32 cellular contexts compared by ENCODE assay signal in genomic region chr14:61319706-61320105, GRCh38. TPM values are rescaled to one million over a fixed set of nuclear protein-coding genes. Genes with fewer than 3 reads are reported as not detected.
"Had no signal": no experiment of that assay in that cellular context is flagged by ENCODE, and none has a peak within 500 bp of the region (broad histone marks: within the 10 kb centered on the region; RNA-seq: fewer than 3 reads in every experiment).

No MANE protein-coding gene starts in this region.

- H3K9me3 ChIP-seq: ascending aorta, breast epithelium, colonic mucosa had no signal

- H3K27me3 ChIP-seq: ascending aorta, breast epithelium, cardiac muscle cell had no signal

- H3K27ac ChIP-seq: ascending aorta, cardiac muscle cell, colonic mucosa, epithelial cell of prostate, WERI-Rb-1 had no signal

- H3K9me3 Mint-ChIP-seq: activated B cell treated with CpG ODN at 0.5 μM for 24 hours; activated naive CD4-positive, alpha-beta T cell treated with anti-CD3 and anti-CD28 coated beads, Interleukin-2, amount 10 ng/mL, durations not matched to agents 7 days and 5 days had no signal

- H3K27me3 Mint-ChIP-seq: activated CD4-positive, alpha-beta memory T cell treated with anti-CD3 and anti-CD28 coated beads for 36 hours; activated CD8-positive, alpha-beta memory T cell treated with anti-CD3 and anti-CD28 coated beads, Interleukin-2, amount 10 ng/mL, durations not matched to agents 7 days and 5 days; activated naive CD4-positive, alpha-beta T cell treated with anti-CD3 and anti-CD28 coated beads, Interleukin-2, amount 10 ng/mL, durations not matched to agents 7 days and 5 days; activated naive CD8-positive, alpha-beta T cell treated with anti-CD3 and anti-CD28 coated beads, Interleukin-2, amount 10 ng/mL, durations not matched to agents 7 days and 5 days; T-helper 17 cell had no signal

- FAIRE-seq: endometrium, endothelial cell of umbilical vein, frontal cortex had no signal

- H3K27ac Mint-ChIP-seq: activated B cell treated with CpG ODN at 0.5 μM for 24 hours; activated CD4-positive, alpha-beta memory T cell treated with anti-CD3 and anti-CD28 coated beads for 36 hours; activated CD8-positive, alpha-beta memory T cell treated with anti-CD3 and anti-CD28 coated beads, Interleukin-2, amount 10 ng/mL, durations not matched to agents 7 days and 5 days; activated CD8-positive, alpha-beta T cell treated with anti-CD3 and anti-CD28 coated beads, Interleukin-2, amount 10 ng/mL, durations not matched to agents 7 days and 5 days; activated naive CD4-positive, alpha-beta T cell treated with anti-CD3 and anti-CD28 coated beads, Interleukin-2, amount 10 ng/mL, durations not matched to agents 7 days and 5 days; activated naive CD4-positive, alpha-beta T cell treated with anti-CD3 and anti-CD28 coated beads, Interleukin-2, amount 50 U/mL, for 72 hours; activated naive CD8-positive, alpha-beta T cell treated with anti-CD3 and anti-CD28 coated beads, Interleukin-2, amount 10 ng/mL, durations not matched to agents 7 days and 5 days; brain; T-helper 17 cell; T-helper 2 cell treated with Interferon-gamma antibody and Interleukin-4, amounts not matched to agents 5 μg/mL and 100 μg/mL, for 36 hours had no signal

- H3K4me3 ChIP-seq: ascending aorta, breast epithelium, cardiac muscle cell, colonic mucosa had no signal

- H3K4me3 Mint-ChIP-seq: activated B cell treated with CpG ODN at 0.5 μM for 24 hours; activated CD8-positive, alpha-beta memory T cell treated with anti-CD3 and anti-CD28 coated beads, Interleukin-2, amount 10 ng/mL, durations not matched to agents 7 days and 5 days; activated naive CD4-positive, alpha-beta T cell treated with anti-CD3 and anti-CD28 coated beads, Interleukin-2, amount 10 ng/mL, durations not matched to agents 7 days and 5 days; activated naive CD8-positive, alpha-beta T cell treated with anti-CD3 and anti-CD28 coated beads, Interleukin-2, amount 10 ng/mL, durations not matched to agents 7 days and 5 days; brain; T-helper 17 cell; T-helper 2 cell treated with Interferon-gamma antibody and Interleukin-4, amounts not matched to agents 5 μg/mL and 100 μg/mL, for 36 hours had no signal

- DNase-seq: activated B cell treated with CpG ODN at 0.5 μM for 24 hours; activated CD4-positive, alpha-beta memory T cell treated with anti-CD3 and anti-CD28 coated beads for 36 hours; activated CD4-positive, alpha-beta T cell treated with anti-CD3 and anti-CD28 coated beads for 48 hours; activated CD8-positive, alpha-beta memory T cell treated with anti-CD3 and anti-CD28 coated beads, Interleukin-2, amount 10 ng/mL, durations not matched to agents 7 days and 5 days; activated CD8-positive, alpha-beta memory T cell treated with anti-CD3 and anti-CD28 coated beads, Interleukin-2, amount 50 U/mL, for 4 hours; activated CD8-positive, alpha-beta T cell treated with anti-CD3 and anti-CD28 coated beads, Interleukin-2, amount 10 ng/mL, durations not matched to agents 7 days and 5 days; activated gamma-delta T cell; activated naive CD4-positive, alpha-beta T cell; activated naive CD4-positive, alpha-beta T cell treated with anti-CD3 and anti-CD28 coated beads, Interleukin-2, amount 10 ng/mL, durations not matched to agents 7 days and 5 days; activated naive CD8-positive, alpha-beta T cell treated with anti-CD3 and anti-CD28 coated beads, Interleukin-2, amount 10 ng/mL, durations not matched to agents 7 days and 5 days; activated T-cell treated with anti-CD3 and anti-CD28 coated beads, Interleukin-2, amount 50 U/mL, for 1 hour; activated T-cell treated with anti-CD3 and anti-CD28 coated beads, Interleukin-2, amount 50 U/mL, for 48 hours; central memory CD4-positive, alpha-beta T cell; cerebellar nuclear complex; colonic mucosa; effector CD8-positive, alpha-beta T cell; foreskin fibroblast; head of caudate nucleus; T-helper 17 cell; T1000; WERI-Rb-1 had no signal

- ATAC-seq: activated CD4-positive, CD25-positive, alpha-beta regulatory T cell treated with anti-CD3 and anti-CD28 coated beads, Interleukin-2, amount 50 U/mL, for 24 hours; activated CD8-positive, alpha-beta memory T cell treated with anti-CD3 and anti-CD28 coated beads, Interleukin-2, amount 10 ng/mL, durations not matched to agents 7 days and 5 days; activated CD8-positive, alpha-beta T cell treated with anti-CD3 and anti-CD28 coated beads, Interleukin-2, amount 10 ng/mL, durations not matched to agents 7 days and 5 days; activated naive CD4-positive, alpha-beta T cell treated with anti-CD3 and anti-CD28 coated beads, Interleukin-2, amount 50 U/mL, for 72 hours; T-helper 17 cell had no signal

- H3K36me3 Mint-ChIP-seq: brain had no signal

- H3K36me3 ChIP-seq: ascending aorta, breast epithelium, cardiac muscle cell, colonic mucosa, WERI-Rb-1 had no signal

- H3K4me1 ChIP-seq: breast epithelium, colonic mucosa had no signal

RNA-seq across cellular contexts. Expression of gene TMEM30B, which starts 38.6 kb away (rescaled TPM):
- total RNA-seq: activated B cell treated with CpG ODN at 0.5 μM for 24 hours had no signal
